ENCODE assay signal across 40 cellular contexts in the genomic region with DNA sequence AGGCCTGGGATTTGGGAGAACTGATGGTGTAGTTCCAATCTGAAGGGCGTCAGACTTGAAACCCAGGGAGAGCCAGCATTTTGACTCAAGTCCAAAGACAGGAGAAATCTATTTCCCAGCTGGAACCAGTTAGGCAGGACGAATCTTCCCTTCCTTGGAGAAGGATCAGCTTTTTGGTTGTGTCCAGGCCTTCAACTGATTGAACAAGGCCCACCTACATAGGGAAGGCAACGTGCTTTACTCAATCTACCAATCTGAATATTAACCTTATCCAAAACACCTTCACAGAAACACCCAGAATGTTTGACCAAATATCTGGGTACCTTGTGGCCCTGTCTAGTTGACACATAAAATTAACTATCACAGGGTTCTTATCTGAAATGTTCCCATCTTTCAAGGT.
"Had no signal": no experiment of that assay in that cellular context is flagged by ENCODE, and none has a peak within 500 bp of the region (broad histone marks: within the 10 kb centered on the region; RNA-seq: fewer than 3 reads in every experiment).

No MANE protein-coding gene starts in this region.

- H3K36me3 ChIP-seq: adrenal gland, ascending aorta, brain microvascular endothelial cell, breast epithelium, cardiac muscle cell had no signal

- H3K27me3 ChIP-seq: adrenal gland, ascending aorta, body of pancreas, brain microvascular endothelial cell, breast epithelium, cardiac muscle cell had no signal

- H3K4me3 Mint-ChIP-seq: activated naive CD4-positive, alpha-beta T cell treated with anti-CD3 and anti-CD28 coated beads for 36 hours; activated naive CD4-positive, alpha-beta T cell treated with anti-CD3 and anti-CD28 coated beads, Interleukin-2, amount 10 ng/mL, durations not matched to agents 7 days and 5 days; activated naive CD4-positive, alpha-beta T cell treated with anti-CD3 and anti-CD28 coated beads, Interleukin-2, amount 50 U/mL, for 24 hours; activated naive CD8-positive, alpha-beta T cell; activated naive CD8-positive, alpha-beta T cell treated with anti-CD3 and anti-CD28 coated beads for 36 hours; activated naive CD8-positive, alpha-beta T cell treated with anti-CD3 and anti-CD28 coated beads, Interleukin-2, amount 10 ng/mL, durations not matched to agents 7 days and 5 days; activated naive CD8-positive, alpha-beta T cell treated with anti-CD3 and anti-CD28 coated beads, Interleukin-2, amount 50 U/mL, for 24 hours; activated T-cell treated with anti-CD3 and anti-CD28 coated beads, Interleukin-2, amount 50 U/mL, for 24 hours; activated T-cell treated with anti-CD3 and anti-CD28 coated beads, Interleukin-2, amount 50 U/mL, for 4 hours; activated T-cell treated with anti-CD3 and anti-CD28 coated beads, Interleukin-2, amount 50 U/mL, for 72 hours; activated T-helper 1 cell treated with anti-CD3 and anti-CD28 coated beads, Interleukin-12 subunit alpha, Interleukin-12 subunit beta, Interleukin-2, Interleukin-4 antibody, amounts not matched to agents 30 ng/mL and 10 ng/mL and 1 ng/mL, durations not matched to agents 14 hours and 24 hours and 36 hours; activated T-helper 17 cell treated with anti-CD3 and anti-CD28 coated beads, Interleukin-2, amount 50 U/mL, for 72 hours; brain; central memory CD8-positive, alpha-beta T cell had no signal

- H3K4me3 ChIP-seq: adrenal gland, ascending aorta, body of pancreas, breast epithelium, cardiac muscle cell had no signal

- H3K4me1 Mint-ChIP-seq: activated naive CD4-positive, alpha-beta T cell treated with anti-CD3 and anti-CD28 coated beads, Interleukin-2, amount 10 ng/mL, durations not matched to agents 7 days and 5 days; activated naive CD4-positive, alpha-beta T cell treated with anti-CD3 and anti-CD28 coated beads, Interleukin-2, amount 50 U/mL, for 24 hours; activated naive CD8-positive, alpha-beta T cell treated with anti-CD3 and anti-CD28 coated beads for 36 hours; activated naive CD8-positive, alpha-beta T cell treated with anti-CD3 and anti-CD28 coated beads, Interleukin-2, amount 10 ng/mL, durations not matched to agents 7 days and 5 days; activated naive CD8-positive, alpha-beta T cell treated with anti-CD3 and anti-CD28 coated beads, Interleukin-2, amount 50 U/mL, for 24 hours; activated T-helper 17 cell treated with anti-CD3 and anti-CD28 coated beads, Interleukin-2, amount 50 U/mL, for 72 hours; central memory CD8-positive, alpha-beta T cell had no signal

- DNase-seq: activated effector memory CD4-positive, alpha-beta T cell treated with anti-CD3 and anti-CD28 coated beads, Interleukin-2, amount 50 U/mL, for 16 hours; activated effector memory CD4-positive, alpha-beta T cell treated with Interleukin-2 at 50 U/mL for 16 hours; activated gamma-delta T cell; activated gamma-delta T cell treated with Interleukin-2 at 50 U/mL for 16 hours; activated naive CD4-positive, alpha-beta T cell; activated naive CD4-positive, alpha-beta T cell treated with anti-CD3 and anti-CD28 coated beads for 36 hours; activated naive CD4-positive, alpha-beta T cell treated with anti-CD3 and anti-CD28 coated beads, Interleukin-2, amount 10 ng/mL, durations not matched to agents 7 days and 5 days; activated naive CD4-positive, alpha-beta T cell treated with anti-CD3 and anti-CD28 coated beads, Interleukin-2, amount 50 U/mL, for 16 hours; activated naive CD4-positive, alpha-beta T cell treated with Interleukin-2 at 50 U/mL for 16 hours; activated naive CD8-positive, alpha-beta T cell treated with anti-CD3 and anti-CD28 coated beads for 36 hours; activated naive CD8-positive, alpha-beta T cell treated with anti-CD3 and anti-CD28 coated beads, Interleukin-2, amount 10 ng/mL, durations not matched to agents 7 days and 5 days; activated naive CD8-positive, alpha-beta T cell treated with anti-CD3 and anti-CD28 coated beads, Interleukin-2, amount 50 U/mL, for 24 hours; activated T-cell treated with anti-CD3 and anti-CD28 coated beads, Interleukin-2, amount 50 U/mL, for 1 hour; activated T-cell treated with anti-CD3 and anti-CD28 coated beads, Interleukin-2, amount 50 U/mL, for 24 hours; activated T-cell treated with anti-CD3 and anti-CD28 coated beads, Interleukin-2, amount 50 U/mL, for 4 hours; activated T-cell treated with anti-CD3 and anti-CD28 coated beads, Interleukin-2, amount 50 U/mL, for 48 hours; activated T-cell treated with anti-CD3 and anti-CD28 coated beads, Interleukin-2, amount 50 U/mL, for 72 hours; adrenal gland; amniotic stem cell; amygdala; anterior cingulate cortex; aorta; body of pancreas; brain microvascular endothelial cell; caudate nucleus; central memory CD4-positive, alpha-beta T cell; cerebellar nuclear complex had no signal

- H3K36me3 Mint-ChIP-seq: activated naive CD4-positive, alpha-beta T cell treated with anti-CD3 and anti-CD28 coated beads, Interleukin-2, amount 10 ng/mL, durations not matched to agents 7 days and 5 days; activated naive CD4-positive, alpha-beta T cell treated with anti-CD3 and anti-CD28 coated beads, Interleukin-2, amount 50 U/mL, for 24 hours; activated naive CD8-positive, alpha-beta T cell; activated naive CD8-positive, alpha-beta T cell treated with anti-CD3 and anti-CD28 coated beads for 36 hours; activated naive CD8-positive, alpha-beta T cell treated with anti-CD3 and anti-CD28 coated beads, Interleukin-2, amount 10 ng/mL, durations not matched to agents 7 days and 5 days; brain had no signal

- FAIRE-seq: astrocyte, bronchial epithelial cell had no signal

- H3K27ac Mint-ChIP-seq: activated naive CD4-positive, alpha-beta T cell treated with anti-CD3 and anti-CD28 coated beads for 36 hours; activated naive CD4-positive, alpha-beta T cell treated with anti-CD3 and anti-CD28 coated beads, Interleukin-2, amount 10 ng/mL, durations not matched to agents 7 days and 5 days; activated naive CD4-positive, alpha-beta T cell treated with anti-CD3 and anti-CD28 coated beads, Interleukin-2, amount 50 U/mL, for 24 hours; activated naive CD4-positive, alpha-beta T cell treated with anti-CD3 and anti-CD28 coated beads, Interleukin-2, amount 50 U/mL, for 72 hours; activated naive CD8-positive, alpha-beta T cell; activated naive CD8-positive, alpha-beta T cell treated with anti-CD3 and anti-CD28 coated beads for 36 hours; activated naive CD8-positive, alpha-beta T cell treated with anti-CD3 and anti-CD28 coated beads, Interleukin-2, amount 10 ng/mL, durations not matched to agents 7 days and 5 days; activated naive CD8-positive, alpha-beta T cell treated with anti-CD3 and anti-CD28 coated beads, Interleukin-2, amount 50 U/mL, for 24 hours; activated T-cell treated with anti-CD3 and anti-CD28 coated beads, Interleukin-2, amount 50 U/mL, for 24 hours; activated T-cell treated with anti-CD3 and anti-CD28 coated beads, Interleukin-2, amount 50 U/mL, for 72 hours; activated T-helper 1 cell treated with anti-CD3 and anti-CD28 coated beads, Interleukin-12 subunit alpha, Interleukin-12 subunit beta, Interleukin-2, Interleukin-4 antibody, amounts not matched to agents 30 ng/mL and 10 ng/mL and 1 ng/mL, durations not matched to agents 14 hours and 24 hours and 36 hours; activated T-helper 17 cell treated with anti-CD3 and anti-CD28 coated beads, Interleukin-2, amount 50 U/mL, for 72 hours; activated T-helper 2 cell treated with anti-CD3 and anti-CD28 coated beads, Interferon-gamma antibody, Interleukin-2, Interleukin-4, amounts not matched to agents 10 μg/mL and 5 μg/mL and 100 μg/mL, durations not matched to agents 14 hours and 24 hours and 36 hours; brain had no signal

- H3K4me1 ChIP-seq: adrenal gland, ascending aorta, body of pancreas, breast epithelium had no signal

- H3K27me3 Mint-ChIP-seq: activated naive CD4-positive, alpha-beta T cell treated with anti-CD3 and anti-CD28 coated beads, Interleukin-2, amount 10 ng/mL, durations not matched to agents 7 days and 5 days; activated naive CD4-positive, alpha-beta T cell treated with anti-CD3 and anti-CD28 coated beads, Interleukin-2, amount 50 U/mL, for 24 hours; activated naive CD8-positive, alpha-beta T cell; activated naive CD8-positive, alpha-beta T cell treated with anti-CD3 and anti-CD28 coated beads for 36 hours; activated naive CD8-positive, alpha-beta T cell treated with anti-CD3 and anti-CD28 coated beads, Interleukin-2, amount 10 ng/mL, durations not matched to agents 7 days and 5 days; activated naive CD8-positive, alpha-beta T cell treated with anti-CD3 and anti-CD28 coated beads, Interleukin-2, amount 50 U/mL, for 24 hours; activated T-cell treated with anti-CD3 and anti-CD28 coated beads, Interleukin-2, amount 50 U/mL, for 24 hours; activated T-helper 17 cell treated with anti-CD3 and anti-CD28 coated beads, Interleukin-2, amount 50 U/mL, for 72 hours; central memory CD8-positive, alpha-beta T cell had no signal

- H3K27ac ChIP-seq: adrenal gland, ascending aorta, body of pancreas, brain microvascular endothelial cell, breast epithelium, cardiac muscle cell had no signal

- H3K9me3 ChIP-seq: adrenal gland, ascending aorta, body of pancreas, breast epithelium had no signal

- ATAC-seq: activated naive CD4-positive, alpha-beta T cell treated with anti-CD3 and anti-CD28 coated beads, Interleukin-2, amount 50 U/mL, for 72 hours; activated naive CD8-positive, alpha-beta T cell treated with anti-CD3 and anti-CD28 coated beads, Interleukin-2, amount 50 U/mL, for 24 hours; activated T-cell treated with anti-CD3 and anti-CD28 coated beads, Interleukin-2, amount 50 U/mL, for 4 hours; activated T-cell treated with anti-CD3 and anti-CD28 coated beads, Interleukin-2, amount 50 U/mL, for 72 hours; activated T-helper 17 cell treated with anti-CD3 and anti-CD28 coated beads, Interleukin-2, amount 50 U/mL, for 72 hours; body of pancreas had no signal
